ENCODE assay signal across 25 cellular contexts in genomic region chr19:7408251-7408650, GRCh38. TPM values are rescaled to one million over a fixed set of nuclear protein-coding genes. Genes with fewer than 3 reads are reported as not detected.
A peak's percentile ranks its signal among the peaks of the same experiment; 100 is the strongest.
DNase-seq lines count a peak whose midpoint lies in the region; ATAC-seq and TF ChIP-seq lines count a peak whose summit lies in the region.
"Had no signal": no experiment of that assay in that cellular context is flagged by ENCODE, and none has a peak within 500 bp of the region (broad histone marks: within the 10 kb centered on the region; RNA-seq: fewer than 3 reads in every experiment).

No MANE protein-coding gene starts in this region.

- peaks cover 50% of the 10 kb centered on the region for H3K36me3 ChIP-seq in OCI-LY1 (ENCODE audit: insufficient read depth, low read length)
- H3K36me3 ChIP-seq: right lobe of liver, suprapubic skin had no signal

- H3K27me3 Mint-ChIP-seq in activated naive CD4-positive, alpha-beta T cell treated with anti-CD3 and anti-CD28 coated beads, Interleukin-2, amount 50 U/mL, for 24 hours, result no peaks in the 10 kb centered on the region
- H3K27me3 Mint-ChIP-seq in endothelial cell (ENCODE audit: unreplicated experiment), result no peaks in the 10 kb centered on the region
- no peaks in the 10 kb centered on the region for H3K27me3 Mint-ChIP-seq in stimulated activated memory B cell treated with anti-CD40 and anti-IgM and Interleukin-4, amounts not matched to agents 10 μg/mL and 1 μg/mL and 100 μg/mL, for 72 hours

- H3K9ac ChIP-seq in OCI-LY1 (ENCODE audit: low read length), result no peak overlapping the region
- H3K9ac ChIP-seq: parathyroid adenoma had no signal

- peak; percentile 69 for ATAC-seq in stimulated activated memory B cell treated with anti-CD40 and anti-IgM and Interleukin-4, amounts not matched to agents 10 μg/mL and 1 μg/mL and 100 μg/mL, for 72 hours
- ATAC-seq in Right ventricle myocardium superior (ENCODE audit: poor library complexity), result no peak
- no peak for ATAC-seq in HG03342 (IDR thresholded peaks at IDR 0.05; ENCODE audit: unreplicated experiment)
- ATAC-seq: right lobe of liver, SK-N-SH treated with all-trans-retinoic acid at 6 μM for 48 hours had no signal

- no peaks in the 10 kb centered on the region for H3K27me3 ChIP-seq in OCI-LY1 (ENCODE audit: insufficient read depth, low read length)
- H3K27me3 ChIP-seq: right lobe of liver, suprapubic skin had no signal

- peak overlapping the region; percentile 82 for H3K27ac Mint-ChIP-seq in activated naive CD4-positive, alpha-beta T cell treated with anti-CD3 and anti-CD28 coated beads, Interleukin-2, amount 50 U/mL, for 24 hours
- H3K27ac Mint-ChIP-seq in endothelial cell (ENCODE audit: unreplicated experiment), result no peak overlapping the region
- peak overlapping the region; percentile 78 for H3K27ac Mint-ChIP-seq in stimulated activated memory B cell treated with anti-CD40 and anti-IgM and Interleukin-4, amounts not matched to agents 10 μg/mL and 1 μg/mL and 100 μg/mL, for 72 hours
- H3K27ac Mint-ChIP-seq: activated T-helper 2 cell treated with anti-CD3 and anti-CD28 coated beads, Interferon-gamma antibody, Interleukin-2, Interleukin-4, amounts not matched to agents 10 μg/mL and 5 μg/mL and 100 μg/mL, durations not matched to agents 14 hours and 24 hours and 36 hours had no signal

- intact Hi-C loops in Right ventricle myocardium superior (cut with DNase I), result no loop called here

- no peak for TF ChIP-seq CTCF in OCI-LY1 (IDR thresholded peaks at IDR 0.05; ENCODE audit: low read length)
- no peak for TF ChIP-seq CTCF in endothelial cell (IDR thresholded peaks at IDR 0.05; ENCODE audit: unreplicated experiment)

- peaks cover 33% of the 10 kb centered on the region for H3K4me1 Mint-ChIP-seq in activated naive CD4-positive, alpha-beta T cell treated with anti-CD3 and anti-CD28 coated beads, Interleukin-2, amount 50 U/mL, for 24 hours
- H3K4me1 Mint-ChIP-seq in endothelial cell (ENCODE audit: unreplicated experiment), result peaks cover 5% of the 10 kb centered on the region
- H3K4me1 Mint-ChIP-seq in stimulated activated memory B cell treated with anti-CD40 and anti-IgM and Interleukin-4, amounts not matched to agents 10 μg/mL and 1 μg/mL and 100 μg/mL, for 72 hours, result peaks cover 44% of the 10 kb centered on the region

- no peaks in the 10 kb centered on the region for H3K9me2 ChIP-seq in OCI-LY1 (ENCODE audit: low read depth, low read length)

- DNase-seq in activated naive CD4-positive, alpha-beta T cell (lab: John Stamatoyannopoulos, UW), result no peak
- no peak for DNase-seq in endothelial cell (ENCODE audit: low spot score)
- no peak for DNase-seq in activated gamma-delta T cell (lab: John Stamatoyannopoulos, UW)
- no peak for DNase-seq in Right ventricle myocardium superior
- DNase-seq: DMS 273 treated with DMSO at 0.1 percent for 48 hours; HCEC 1CT; mesenchymal stem cell; NCI-H1436 treated with DMSO at 0.1 percent for 48 hours; NCI-H2171; NCI-H524 treated with DMSO at 0.1 percent for 48 hours; right lobe of liver; RPMI8226; stimulated activated CD8-positive, alpha-beta memory T cell treated with anti-CD3 and anti-CD28 coated beads, Interleukin-4, amount 100 ng/mL, for 48 hours; T1000 had no signal

- H2AFZ ChIP-seq in OCI-LY1 (ENCODE audit: low read length), result no peak overlapping the region
- H2AFZ ChIP-seq: parathyroid adenoma had no signal

- peaks cover 24% of the 10 kb centered on the region for H3K4me1 ChIP-seq in OCI-LY1 (ENCODE audit: insufficient read depth, low read length, severe bottlenecking)
- H3K4me1 ChIP-seq: parathyroid adenoma, right lobe of liver, suprapubic skin had no signal

- no peak overlapping the region for H3K4me3 Mint-ChIP-seq in activated naive CD4-positive, alpha-beta T cell treated with anti-CD3 and anti-CD28 coated beads, Interleukin-2, amount 50 U/mL, for 24 hours
- peak overlapping the region; percentile 42 for H3K4me3 Mint-ChIP-seq in endothelial cell (ENCODE audit: unreplicated experiment)
- peak overlapping the region; percentile 56 for H3K4me3 Mint-ChIP-seq in stimulated activated memory B cell treated with anti-CD40 and anti-IgM and Interleukin-4, amounts not matched to agents 10 μg/mL and 1 μg/mL and 100 μg/mL, for 72 hours
- H3K4me3 Mint-ChIP-seq: nephron had no signal

- H3K9me3 Mint-ChIP-seq in activated naive CD4-positive, alpha-beta T cell treated with anti-CD3 and anti-CD28 coated beads, Interleukin-2, amount 50 U/mL, for 24 hours, result no peaks in the 10 kb centered on the region
- no peaks in the 10 kb centered on the region for H3K9me3 Mint-ChIP-seq in endothelial cell (ENCODE audit: unreplicated experiment)
- no peaks in the 10 kb centered on the region for H3K9me3 Mint-ChIP-seq in stimulated activated memory B cell treated with anti-CD40 and anti-IgM and Interleukin-4, amounts not matched to agents 10 μg/mL and 1 μg/mL and 100 μg/mL, for 72 hours
- H3K9me3 Mint-ChIP-seq: activated T-helper 2 cell treated with anti-CD3 and anti-CD28 coated beads, Interferon-gamma antibody, Interleukin-2, Interleukin-4, amounts not matched to agents 10 μg/mL and 5 μg/mL and 100 μg/mL, durations not matched to agents 14 hours and 24 hours and 36 hours; nephron had no signal

- H3K27ac ChIP-seq in OCI-LY1 (ENCODE audit: low read depth, low read length, poor library complexity, severe bottlenecking), result peak overlapping the region; percentile 46
- H3K27ac ChIP-seq: C4-2B, coronary artery, parathyroid adenoma, right lobe of liver, suprapubic skin had no signal

- no peaks in the 10 kb centered on the region for H3F3A ChIP-seq in OCI-LY1 (ENCODE audit: insufficient read depth, low read length)

- no peak overlapping the region for H3K4me2 ChIP-seq in OCI-LY1 (ENCODE audit: low read length)

- no peaks in the 10 kb centered on the region for H3K9me3 ChIP-seq in OCI-LY1 (ENCODE audit: low read length)
- H3K9me3 ChIP-seq: right lobe of liver, suprapubic skin had no signal

- no peak overlapping the region for H3K4me3 ChIP-seq in OCI-LY1 (ENCODE audit: low read depth, low read length, poor library complexity, severe bottlenecking)
- H3K4me3 ChIP-seq: coronary artery, right lobe of liver, suprapubic skin had no signal

- H3K36me3 Mint-ChIP-seq in activated naive CD4-positive, alpha-beta T cell treated with anti-CD3 and anti-CD28 coated beads, Interleukin-2, amount 50 U/mL, for 24 hours, result peaks cover 2% of the 10 kb centered on the region
- H3K36me3 Mint-ChIP-seq in endothelial cell (ENCODE audit: low read depth, unreplicated experiment), result peaks cover 12% of the 10 kb centered on the region
- peaks cover 38% of the 10 kb centered on the region for H3K36me3 Mint-ChIP-seq in stimulated activated memory B cell treated with anti-CD40 and anti-IgM and Interleukin-4, amounts not matched to agents 10 μg/mL and 1 μg/mL and 100 μg/mL, for 72 hours

- H4K20me1 ChIP-seq in OCI-LY1 (ENCODE audit: insufficient read depth, low read length), result no peaks in the 10 kb centered on the region

- H3K79me2 ChIP-seq in OCI-LY1 (ENCODE audit: insufficient read depth, low read length), result no peaks in the 10 kb centered on the region; the same call in 1 of the 2 replicates

RNA-seq across cellular contexts. Expression of gene ARHGEF18, which starts 59.5 kb away (rescaled TPM):
- total RNA-seq in endothelial cell (ENCODE audit: unreplicated experiment), result 30.5 TPM
- total RNA-seq in Right ventricle myocardium superior, result 7.0 TPM
